Comparison of ENCODE assay signal across 26 cellular contexts in the genomic region with DNA sequence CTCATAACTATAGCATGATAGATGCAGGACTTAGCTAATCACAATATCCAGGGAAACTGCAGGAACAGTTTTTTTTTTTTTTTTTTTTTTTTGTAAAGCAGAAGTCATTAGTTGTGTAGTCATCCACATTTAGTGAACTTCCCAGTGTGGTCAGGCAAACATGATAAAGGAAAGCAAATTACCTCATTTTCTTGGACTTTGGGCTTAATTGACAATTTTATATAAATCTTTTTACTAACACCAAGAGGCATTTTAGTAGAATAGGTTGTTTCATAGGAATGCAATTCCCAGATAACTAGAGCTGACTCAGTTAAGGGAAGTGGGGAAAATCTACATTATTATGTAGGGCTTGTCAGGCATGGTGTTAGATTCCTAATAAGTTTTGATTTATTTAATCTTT.
"Had no signal": no experiment of that assay in that cellular context is flagged by ENCODE, and none has a peak within 500 bp of the region (broad histone marks: within the 10 kb centered on the region; RNA-seq: fewer than 3 reads in every experiment).

No MANE protein-coding gene starts in this region.

- H3K27ac ChIP-seq: body of pancreas, breast epithelium, SJSA1, WERI-Rb-1 had no signal

- H3K27me3 ChIP-seq: body of pancreas, breast epithelium had no signal

- H3K9me3 ChIP-seq: SJSA1 had no signal

- DNase-seq: activated CD4-positive, alpha-beta T cell treated with anti-CD3 and anti-CD28 coated beads, Interleukin-2, amount 10 ng/mL, durations not matched to agents 24 days and 14 days; activated CD4-positive, alpha-beta T cell treated with anti-CD3 and anti-CD28 coated beads, Interleukin-2, amount 50 U/mL, for 4 hours; activated CD4-positive, CD25-positive, alpha-beta regulatory T cell; activated CD8-positive, alpha-beta T cell treated with anti-CD3 and anti-CD28 coated beads for 36 hours; activated gamma-delta T cell; activated naive CD4-positive, alpha-beta T cell treated with Interleukin-2 at 50 U/mL for 16 hours; activated naive CD8-positive, alpha-beta T cell treated with anti-CD3 and anti-CD28 coated beads, Interleukin-2, amount 10 ng/mL, durations not matched to agents 7 days and 5 days; activated T-cell treated with anti-CD3 and anti-CD28 coated beads, Interleukin-2, amount 50 U/mL, for 1 hour; body of pancreas; NCI-H1105; NCI-H1417 treated with DMSO at 0.1 percent for 48 hours; NCI-H187 treated with DMSO at 0.1 percent for 48 hours; NCI-H2081; NCI-H2171 treated with DMSO at 0.1 percent for 48 hours; NCI-H2227 treated with DMSO at 0.1 percent for 48 hours; NCI-H446; NCI-H524; NCI-H69; SHP77 treated with DMSO at 0.1 percent for 48 hours; SW 1271; T-helper 1 cell; T-helper 2 cell; T-helper 9 cell; WERI-Rb-1 had no signal

- H3K36me3 ChIP-seq: breast epithelium, SJSA1, WERI-Rb-1 had no signal

- H3K4me3 ChIP-seq: body of pancreas, breast epithelium, SJSA1 had no signal

- H3K4me1 ChIP-seq: body of pancreas, breast epithelium, SJSA1 had no signal
